ENCODE assay signal across 8 cellular contexts in the genomic region with DNA sequence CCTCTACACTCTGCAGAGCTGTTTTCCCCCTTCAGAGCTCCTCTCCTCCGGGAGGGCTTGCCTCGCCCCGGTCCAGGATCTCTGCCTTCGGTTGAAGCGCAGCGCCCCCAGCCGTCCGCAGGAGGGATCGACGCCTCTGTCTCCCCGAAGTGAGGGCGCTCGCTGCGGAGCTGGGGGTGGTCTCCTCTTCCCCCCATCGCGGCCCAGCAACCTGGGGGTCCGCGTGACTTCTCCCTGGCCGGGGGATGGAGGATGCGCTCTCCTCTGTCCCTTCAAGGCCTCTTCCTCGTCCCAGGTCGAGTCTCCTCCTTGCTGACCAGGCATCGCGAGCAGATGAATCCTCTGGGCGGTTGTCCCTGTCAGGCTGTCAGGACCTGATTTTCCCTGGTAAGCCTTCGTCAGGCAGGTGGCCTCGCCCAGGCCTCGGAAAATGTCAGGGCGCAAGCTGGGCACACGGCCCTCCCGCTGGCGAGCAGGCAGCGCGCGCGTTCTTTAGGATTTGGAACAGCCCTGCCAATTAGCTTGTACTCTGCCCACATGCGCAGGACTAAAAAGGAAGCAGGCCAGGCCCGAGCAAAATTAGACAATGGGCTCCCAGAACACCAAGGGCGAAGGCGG.
DNase-seq lines count a peak whose midpoint lies in the region; ATAC-seq and TF ChIP-seq lines count a peak whose summit lies in the region.

No MANE protein-coding gene starts in this region.

- no peak for TF ChIP-seq POLR2A in sigmoid colon (IDR thresholded peaks at IDR 0.05)

- H3K27ac ChIP-seq in mammary epithelial cell (ENCODE audit: insufficient read depth, low read depth, low read length) (no peak overlapping the region), sigmoid colon (peak overlapping the region in 1 of 4 donors; percentile 29)

- peak overlapping the region; percentile 40 to 51 (median 48) for H3K4me3 ChIP-seq in mammary epithelial cell (replicated peaks in 1 of 3; ENCODE audit: insufficient read depth in 1 of 3, low read depth in 2 of 3, low read length in 3 of 3)
- H3K4me3 ChIP-seq in iPS-18c (ENCODE audit: insufficient read depth, low read depth, low read length), result peak overlapping the region; percentile 31; the same call in 1 of the 2 replicates
- H3K4me3 ChIP-seq in sigmoid colon, result peak overlapping the region in 3 of 4 donors; percentile 12 to 34 (median 29)

- 6% methylated on average over 21 of the region's 40 CpGs for WGBS in mammary epithelial cell (ENCODE audit: low coverage, missing lambda C conversion rate)
- 8 to 27% methylated on average over 40 of the region's 40 CpGs for WGBS in sigmoid colon, 2 donors

- in situ Hi-C loops in mammary epithelial cell (cut with MboI; ENCODE audit: low sequenced_read_pairs in 2 of 2), result loop anchor here (10.0 to 25.0 kb wide), 4 partner anchors 427 to 579 kb away; no protein-coding TSS in a partner anchor

- TF ChIP-seq CTCF in mammary epithelial cell (conservative IDR thresholded peaks at IDR 0.05 in 1 of 2, IDR thresholded peaks at IDR 0.05 in 1 of 2; ENCODE audit: extremely low read depth in 1 of 2, insufficient read depth in 1 of 2, low read depth in 1 of 2, low read length in 2 of 2), result peak; percentile 77 to 97
- peak; percentile 85 to 93 (median 92) for TF ChIP-seq CTCF in sigmoid colon (IDR thresholded peaks at IDR 0.05)

- no peaks in the 10 kb centered on the region for H3K79me2 ChIP-seq in mammary epithelial cell (ENCODE audit: insufficient read depth, low read length)

- ATAC-seq in HG03342 (IDR thresholded peaks at IDR 0.05; ENCODE audit: unreplicated experiment) (peak; percentile 78), HG02763 (IDR thresholded peaks at IDR 0.05; ENCODE audit: unreplicated experiment) (no peak)

- CTCF ChIA-PET in mammary epithelial cell (lab: Charles Lee; ENCODE audit: low non-redundant PET), result interaction anchor here (0.6 to 0.9 kb wide), 10 partner anchors 58 to 656 kb away, joined by 3 to 5 read pairs (median 3); no protein-coding TSS in a partner anchor

- dilution Hi-C loops in mammary epithelial cell (cut with HindIII; ENCODE audit: low sequenced_read_pairs), result no loop called here

- peak overlapping the region; percentile 97 for H3K4me2 ChIP-seq in mammary epithelial cell (ENCODE audit: insufficient read depth, low read depth, low read length)

- H3K4me1 ChIP-seq in mammary epithelial cell (ENCODE audit: insufficient read depth, low read length) (peaks cover 10% of the 10 kb centered on the region), sigmoid colon (peaks cover 0 to 36% (median 13%) of the 10 kb centered on the region in 4 donors)

- intact Hi-C loops in mammary epithelial cell (cut with micrococcal nuclease), result loop anchor here (1.0 to 10.0 kb wide), 7 partner anchors 101 to 589 kb away; partner anchors contain the start of gene C1orf21
- intact Hi-C loops in sigmoid colon (cut with DNase I), result loop anchor here (2.0 to 10.0 kb wide), 4 partner anchors 179 to 589 kb away; partner anchors contain the start of gene C1orf21

- no peaks in the 10 kb centered on the region for H3K9me3 ChIP-seq in mammary epithelial cell (replicated peaks; ENCODE audit: insufficient read depth, low read length)
- no peaks in the 10 kb centered on the region for H3K9me3 ChIP-seq in iPS-18c (ENCODE audit: control insufficient read depth, insufficient read depth, low read length)
- no peaks in the 10 kb centered on the region for H3K9me3 ChIP-seq in sigmoid colon

- no peaks in the 10 kb centered on the region for H4K20me1 ChIP-seq in mammary epithelial cell (ENCODE audit: insufficient read depth, low read length)

- no peak for TF ChIP-seq EP300 in sigmoid colon (IDR thresholded peaks at IDR 0.05)

- H2AFZ ChIP-seq in mammary epithelial cell (ENCODE audit: low read depth, low read length), result peak overlapping the region; percentile 99

- peak; percentile 25 for DNase-seq in NCI-H2107 (lab: John Stamatoyannopoulos, UW)
- no peak for DNase-seq in NCI-H2107 treated with DMSO at 0.1 percent for 48 hours (lab: John Stamatoyannopoulos, UW; ENCODE audit: unreplicated experiment)
- peak; percentile 52 to 83 for DNase-seq in SHP77 (lab: John Stamatoyannopoulos, UW)
- DNase-seq in mammary epithelial cell, result peak; percentile 43
- peak; percentile 92 for DNase-seq in sigmoid colon

- no TSS peak for BruUV-seq in mammary epithelial cell (replicated peaks; lab: Mats Ljungman, UMichigan)

- H3K36me3 ChIP-seq in mammary epithelial cell (ENCODE audit: insufficient read depth, low read length) (no peaks in the 10 kb centered on the region), sigmoid colon (no peaks in the 10 kb centered on the region)

- H3K27me3 ChIP-seq in mammary epithelial cell (ENCODE audit: insufficient read depth, low read length) (no peaks in the 10 kb centered on the region), sigmoid colon (no peaks in the 10 kb centered on the region)

- H3K9ac ChIP-seq in mammary epithelial cell (ENCODE audit: insufficient read depth, low read length), result no peak overlapping the region
